Comparison of ENCODE assay signal across 18 cellular contexts in the genomic region with DNA sequence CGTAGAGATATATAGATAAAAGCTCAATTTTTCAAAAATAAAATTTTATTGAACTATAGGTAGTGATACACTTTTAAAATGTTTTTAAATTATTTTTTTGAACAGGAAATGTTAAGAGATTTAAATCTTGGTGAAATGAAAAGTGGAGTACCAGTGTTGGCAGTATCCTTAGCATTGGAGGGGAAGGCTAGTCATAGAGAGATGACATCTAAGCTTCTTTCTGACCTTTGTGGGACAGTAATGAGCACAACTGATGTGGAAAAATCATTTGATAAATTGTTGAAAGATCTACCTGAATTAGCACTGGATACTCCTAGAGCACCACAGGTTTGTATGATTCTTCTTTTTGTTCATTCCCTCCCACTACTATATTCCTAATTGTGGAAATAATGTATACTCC.
"Had no signal": no experiment of that assay in that cellular context is flagged by ENCODE, and none has a peak within 500 bp of the region (broad histone marks: within the 10 kb centered on the region; RNA-seq: fewer than 3 reads in every experiment).

No MANE protein-coding gene starts in this region.

- H3K4me3 ChIP-seq: coronary artery, lung, upper lobe of left lung had no signal

- DNase-seq: activated CD4-positive, alpha-beta T cell treated with anti-CD3 and anti-CD28 coated beads for 1 hour; activated CD4-positive, alpha-beta T cell treated with anti-CD3 and anti-CD28 coated beads, Interleukin-2, amount 50 U/mL, for 4 hours; activated CD8-positive, alpha-beta memory T cell treated with anti-CD3 and anti-CD28 coated beads, Interleukin-2, amount 50 U/mL, for 48 hours; central memory CD4-positive, alpha-beta T cell; islet precursor cell; posterior cingulate gyrus; retina; stimulated activated CD4-positive, alpha-beta T cell treated with anti-CD3 and anti-CD28 coated beads, Interleukin-2, amount 100 ng/mL, for 48 hours; stimulated activated naive CD4-positive, alpha-beta T cell treated with Interleukin-2 at 50 U/mL for 16 hours; T1000; upper lobe of left lung had no signal

- H3K27me3 Mint-ChIP-seq: brain had no signal

- H3K9me3 Mint-ChIP-seq: activated naive CD4-positive, alpha-beta T cell treated with anti-CD3 and anti-CD28 coated beads, Interleukin-2, amount 50 U/mL, for 72 hours; activated T-helper 2 cell treated with anti-CD3 and anti-CD28 coated beads, Interferon-gamma antibody, Interleukin-2, Interleukin-4, amounts not matched to agents 10 μg/mL and 5 μg/mL and 100 μg/mL, durations not matched to agents 14 hours and 24 hours and 36 hours; brain had no signal

- ATAC-seq: esophagus mucosa had no signal

- H3K27ac ChIP-seq: coronary artery, neutrophil, upper lobe of left lung had no signal

- H3K9me3 ChIP-seq: neutrophil, upper lobe of left lung had no signal

- H3K27me3 ChIP-seq: neutrophil, upper lobe of left lung had no signal

- H3K4me3 Mint-ChIP-seq: brain had no signal

- H3K27ac Mint-ChIP-seq: activated naive CD4-positive, alpha-beta T cell treated with anti-CD3 and anti-CD28 coated beads, Interleukin-2, amount 50 U/mL, for 72 hours; activated T-helper 2 cell treated with anti-CD3 and anti-CD28 coated beads, Interferon-gamma antibody, Interleukin-2, Interleukin-4, amounts not matched to agents 10 μg/mL and 5 μg/mL and 100 μg/mL, durations not matched to agents 14 hours and 24 hours and 36 hours had no signal
